9 cellular contexts compared by ENCODE assay signal in the genomic region with DNA sequence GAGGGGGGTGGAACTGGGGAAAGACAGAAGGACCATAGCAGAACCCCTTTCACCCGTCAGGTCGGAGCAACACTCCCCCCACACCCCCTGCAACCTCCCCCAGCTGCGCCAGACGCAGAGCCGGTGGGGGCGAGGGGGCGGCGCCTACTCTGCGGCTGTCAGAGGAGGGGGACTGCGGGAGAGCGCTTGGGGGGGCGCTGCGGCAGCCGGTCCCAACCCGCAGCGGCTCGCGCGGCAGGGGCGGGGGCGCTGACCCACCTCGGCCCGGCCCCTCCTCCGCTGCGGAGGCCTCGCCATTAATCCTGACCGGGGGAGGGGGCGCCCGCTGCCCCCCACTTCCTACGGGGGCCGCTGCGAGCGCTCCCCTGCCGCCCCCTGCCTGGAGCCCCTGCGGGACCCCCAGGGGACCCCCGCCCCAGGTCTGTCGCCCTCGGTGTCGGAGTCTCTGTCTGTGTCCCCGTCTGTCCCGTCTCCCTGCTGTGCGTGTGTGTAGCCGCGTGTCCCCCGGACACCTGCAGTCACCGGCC. TPM values are rescaled to one million over a fixed set of nuclear protein-coding genes. Genes with fewer than 3 reads are reported as not detected.
DNase-seq lines count a peak whose midpoint lies in the region; ATAC-seq and TF ChIP-seq lines count a peak whose summit lies in the region.
"Had no signal": no experiment of that assay in that cellular context is flagged by ENCODE, and none has a peak within 500 bp of the region (broad histone marks: within the 10 kb centered on the region; RNA-seq: fewer than 3 reads in every experiment).

No MANE protein-coding gene starts in this region.

- TF ChIP-seq POLR2A in body of pancreas (IDR thresholded peaks at IDR 0.05) (no peak), GM18505 (IDR thresholded peaks at IDR 0.05; ENCODE audit: borderline replicate concordance, extremely low read depth, insufficient read depth, insufficient read length) (no peak)

- ATAC-seq in activated naive CD4-positive, alpha-beta T cell treated with anti-CD3 and anti-CD28 coated beads, Interleukin-2, amount 50 U/mL, for 72 hours: no peak
- ATAC-seq in body of pancreas (peak; percentile 4), upper lobe of right lung (peak; percentile 0), HG02973 (IDR thresholded peaks at IDR 0.05; ENCODE audit: unreplicated experiment) (no peak), GM18505 (IDR thresholded peaks at IDR 0.05; ENCODE audit: unreplicated experiment) (no peak)

- H3K27ac ChIP-seq in body of pancreas (peak overlapping the region; percentile 89 to 99 (median 98)), upper lobe of right lung (peak overlapping the region; percentile 72)

- peak overlapping the region in 1 of 2 donors; percentile 55 for H3K27ac Mint-ChIP-seq in activated naive CD4-positive, alpha-beta T cell treated with anti-CD3 and anti-CD28 coated beads, Interleukin-2, amount 50 U/mL, for 72 hours
- H3K27ac Mint-ChIP-seq in mesothelial cell of epicardium: no peak overlapping the region

- H3K36me3 Mint-ChIP-seq in activated naive CD4-positive, alpha-beta T cell treated with anti-CD3 and anti-CD28 coated beads, Interleukin-2, amount 50 U/mL, for 72 hours: peaks cover 0 to 4% of the 10 kb centered on the region in 2 donors
- H3K36me3 Mint-ChIP-seq in mesothelial cell of epicardium: no peaks in the 10 kb centered on the region

- H3K27me3 Mint-ChIP-seq in mesothelial cell of epicardium (ENCODE audit: low read depth): peaks cover 74% of the 10 kb centered on the region

- H3K4me1 Mint-ChIP-seq in mesothelial cell of epicardium: peaks cover 16% of the 10 kb centered on the region

- H3K4me3 ChIP-seq in body of pancreas: peak overlapping the region; percentile 20 to 46
- H3K4me3 ChIP-seq in upper lobe of right lung: peak overlapping the region; percentile 62

- H3K36me3 ChIP-seq in body of pancreas (replicated peaks in 1 of 2; ENCODE audit: insufficient read depth in 1 of 2, low read depth in 2 of 2) (no peaks in the 10 kb centered on the region), upper lobe of right lung (no peaks in the 10 kb centered on the region)

- H3K9me3 Mint-ChIP-seq in activated naive CD4-positive, alpha-beta T cell treated with anti-CD3 and anti-CD28 coated beads, Interleukin-2, amount 50 U/mL, for 72 hours: no peaks in the 10 kb centered on the region
- H3K9me3 Mint-ChIP-seq in mesothelial cell of epicardium: peaks cover 4% of the 10 kb centered on the region

- TF ChIP-seq CTCF in body of pancreas (IDR thresholded peaks at IDR 0.05): no peak
- no peak for TF ChIP-seq CTCF in mesothelial cell of epicardium (IDR thresholded peaks at IDR 0.05; ENCODE audit: unreplicated experiment)
- no peak for TF ChIP-seq CTCF in upper lobe of right lung (IDR thresholded peaks at IDR 0.05)

- peaks cover 35% of the 10 kb centered on the region for H3K4me1 ChIP-seq in body of pancreas
- peaks cover 11% of the 10 kb centered on the region for H3K4me1 ChIP-seq in upper lobe of right lung

- peak; percentile 24 for DNase-seq in activated naive CD4-positive, alpha-beta T cell treated with Interleukin-2 at 50 U/mL for 16 hours
- DNase-seq in activated naive CD4-positive, alpha-beta T cell treated with anti-CD3 and anti-CD28 coated beads, Interleukin-2, amount 50 U/mL, for 72 hours (ENCODE audit: low spot score in 2 of 2): no peak
- DNase-seq in body of pancreas (peak in 2 of 4 donors; percentile 37 to 50), mesothelial cell of epicardium (ENCODE audit: low spot score in 2 of 2, unreplicated experiment in 2 of 2) (no peak), upper lobe of right lung (no peak), NCI-H2196 treated with DMSO at 0.1 percent for 48 hours (lab: John Stamatoyannopoulos, UW; ENCODE audit: unreplicated experiment) (no peak)
- DNase-seq: GF-D8 had no signal

- 0% methylated on average over 2 to 31 of the region's 46 CpGs for WGBS in body of pancreas, 2 donors

- no peaks in the 10 kb centered on the region for H3K9me3 ChIP-seq in body of pancreas
- H3K9me3 ChIP-seq in upper lobe of right lung: no peaks in the 10 kb centered on the region

- H3K27me3 ChIP-seq in body of pancreas (no peaks in the 10 kb centered on the region), upper lobe of right lung (no peaks in the 10 kb centered on the region)

- intact Hi-C loops in body of pancreas (cut with DNase I) (no loop called here), upper lobe of right lung (cut with DNase I) (no loop called here)

- peak overlapping the region; percentile 79 for H3K4me3 Mint-ChIP-seq in mesothelial cell of epicardium

RNA-seq across cellular contexts. Expression of a gene that starts 7.9 kb away (rescaled TPM):
- 10 to 100 TPM; 10.4 to 23.1 TPM for total RNA-seq in activated naive CD4-positive, alpha-beta T cell treated with anti-CD3 and anti-CD28 coated beads, Interleukin-2, amount 50 U/mL, for 72 hours
- 100 to 1,000 TPM; 178 to 186 TPM for total RNA-seq in body of pancreas
- 28.6 to 32.9 TPM (median 32.2 TPM) in 3 replicates for total RNA-seq in mesothelial cell of epicardium
- 150 TPM for total RNA-seq in upper lobe of right lung

Comparison
In these comparisons a context has a peak if more than half of its experiments do, and no peak if none do; other contexts are left out.
1. ATAC-seq: peak in body of pancreas (single experiment) and upper lobe of right lung (single experiment); none in activated naive CD4-positive, alpha-beta T cell treated with anti-CD3 and anti-CD28 coated beads, Interleukin-2, amount 50 U/mL, for 72 hours (0 of 2), HG02973 (single experiment) and GM18505 (single experiment).